ENCODE assay signal across 10 cellular contexts in genomic region chr7:46297515-46297914, GRCh38.
"Had no signal": no experiment of that assay in that cellular context is flagged by ENCODE, and none has a peak within 500 bp of the region (broad histone marks: within the 10 kb centered on the region; RNA-seq: fewer than 3 reads in every experiment).

No MANE protein-coding gene starts in this region.

- H3K4me1 ChIP-seq: HAP-1 had no signal

- H3K27ac ChIP-seq: GM23248 had no signal

- H3K9me3 ChIP-seq: HAP-1 had no signal

- FAIRE-seq: H1 had no signal

- H3K4me3 ChIP-seq: GM23248, GM23338, HAP-1 had no signal

- H3K36me3 ChIP-seq: HAP-1 had no signal

- DNase-seq: GM23248, GOT3, H7, H9, HCEC 1CT, HFFc6 had no signal

- H3K9ac ChIP-seq: GM23248 had no signal

- ATAC-seq: GM23338, HCT116 had no signal
